13 cellular contexts compared by ENCODE assay signal in the genomic region with DNA sequence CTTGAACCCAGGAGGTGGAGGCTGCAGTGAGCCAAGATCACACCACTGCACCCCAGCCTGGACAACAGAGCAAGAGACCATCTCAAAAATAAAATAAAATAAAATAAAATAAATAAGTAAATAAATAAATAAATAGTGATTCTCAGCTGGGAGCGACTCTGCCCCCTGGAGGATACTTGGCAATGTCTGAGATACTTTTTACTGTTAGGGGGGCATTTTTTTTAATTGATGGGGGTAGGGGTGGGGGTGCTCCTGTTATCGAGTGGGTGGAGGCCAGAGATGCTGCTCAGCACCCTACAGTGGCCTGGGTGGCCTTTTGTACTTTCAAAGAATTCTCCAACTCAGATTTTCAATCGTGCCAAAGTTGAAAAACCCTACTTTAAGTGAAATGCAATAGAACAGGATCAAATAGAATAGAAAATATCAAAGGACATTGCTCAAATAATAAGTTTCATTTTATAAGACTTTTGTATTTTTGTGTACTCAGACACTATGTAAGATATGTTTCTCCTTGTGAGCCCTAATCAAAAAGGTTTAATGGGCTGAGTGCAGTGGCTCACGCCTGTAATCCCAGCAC. TPM values are rescaled to one million over a fixed set of nuclear protein-coding genes. Genes with fewer than 3 reads are reported as not detected.
DNase-seq lines count a peak whose midpoint lies in the region; ATAC-seq and TF ChIP-seq lines count a peak whose summit lies in the region.
"Had no signal": no experiment of that assay in that cellular context is flagged by ENCODE, and none has a peak within 500 bp of the region (broad histone marks: within the 10 kb centered on the region; RNA-seq: fewer than 3 reads in every experiment).

No MANE protein-coding gene starts in this region.

- no peak overlapping the region for H2AFZ ChIP-seq in H9 (ENCODE audit: low read length)
- H2AFZ ChIP-seq in mesenchymal stem cell (ENCODE audit: low read depth, low read length), result no peak overlapping the region

- peaks cover 5 to 14% of the 10 kb centered on the region in 2 experiments; a peak in 2 of 5 replicates for H3K9me3 Mint-ChIP-seq in H9
- no peaks in the 10 kb centered on the region for H3K9me3 Mint-ChIP-seq in activated T-helper 1 cell treated with anti-CD3 and anti-CD28 coated beads, Interleukin-12 subunit alpha, Interleukin-12 subunit beta, Interleukin-2, Interleukin-4 antibody, amounts not matched to agents 30 ng/mL and 10 ng/mL and 1 ng/mL, durations not matched to agents 14 hours and 24 hours and 36 hours
- H3K9me3 Mint-ChIP-seq in stimulated activated effector memory CD8-positive, alpha-beta T cell treated with anti-CD3 and anti-CD28 coated beads, Interleukin-12 subunit alpha, Interleukin-12 subunit beta, amount 100 ng/mL, for 72 hours, result no peaks in the 10 kb centered on the region

- H3K14ac ChIP-seq in H9 (ENCODE audit: insufficient read depth, low read length), result no peak overlapping the region
- H3K14ac ChIP-seq in mesenchymal stem cell (ENCODE audit: low read length in 2 of 2), result no peak overlapping the region

- H3K79me1 ChIP-seq in H9 (ENCODE audit: insufficient read depth, low read depth, low read length, poor library complexity, severe bottlenecking) (no peaks in the 10 kb centered on the region), mesenchymal stem cell (replicated peaks; ENCODE audit: low read length, poor library complexity, severe bottlenecking) (no peaks in the 10 kb centered on the region)

- H3K9ac ChIP-seq in H9 (ENCODE audit: extremely low read depth, insufficient read length, low read length) (no peak overlapping the region), mesenchymal stem cell (ENCODE audit: low read length) (no peak overlapping the region)

- H3K4me3 ChIP-seq in BJ (ENCODE audit: low read depth, low read length), result no peak overlapping the region
- H3K4me3 ChIP-seq in astrocyte of the spinal cord (ENCODE audit: low read depth, low read length), result no peak overlapping the region
- no peak overlapping the region for H3K4me3 ChIP-seq in mesenchymal stem cell (ENCODE audit: insufficient read depth in 1 of 2, low read depth in 1 of 2, low read length in 2 of 2)

- H3K79me2 ChIP-seq in H9 (ENCODE audit: insufficient read depth, low read length), result no peaks in the 10 kb centered on the region

- DNase-seq in BJ (ENCODE audit: low read depth) (no peak), H9 (no peak), astrocyte of the spinal cord (ENCODE audit: low read depth, low spot score) (no peak), mesenchymal stem cell (peak; percentile 41)
- DNase-seq in activated CD4-positive, CD25-positive, alpha-beta regulatory T cell (lab: John Stamatoyannopoulos, UW), result no peak
- DNase-seq in activated T-helper 1 cell treated with anti-CD3 and anti-CD28 coated beads, Interleukin-12 subunit alpha, Interleukin-12 subunit beta, Interleukin-2, Interleukin-4 antibody, amounts not matched to agents 30 ng/mL and 10 ng/mL and 1 ng/mL, durations not matched to agents 14 hours and 24 hours and 36 hours (ENCODE audit: low spot score), result no peak
- DNase-seq in stimulated activated effector memory CD8-positive, alpha-beta T cell treated with anti-CD3 and anti-CD28 coated beads, Interleukin-12 subunit alpha, Interleukin-12 subunit beta, amount 100 ng/mL, for 72 hours (ENCODE audit: low spot score in 2 of 2), result no peak
- DNase-seq: activated T-cell treated with anti-CD3 and anti-CD28 coated beads, Interleukin-2, amount 50 U/mL, for 1 hour; cortex of kidney; GDM1; NCI-H510A treated with DMSO at 0.1 percent for 48 hours had no signal

- WGBS in H9 (ENCODE audit: extremely low coverage, insufficient read length, low lambda C conversion rate), result no CpG with 5 or more reads among the region's 4 CpGs
- 69% methylated on average over 3 of the region's 4 CpGs for WGBS in mesenchymal stem cell

- no peak overlapping the region for H3K56ac ChIP-seq in H9 (ENCODE audit: insufficient read length, low read depth, low read length)

- H3K9me3 ChIP-seq in H9 (ENCODE audit: control insufficient read depth, low read depth, low read length) (no peaks in the 10 kb centered on the region), mesenchymal stem cell (ENCODE audit: control insufficient read depth, low read length) (no peaks in the 10 kb centered on the region)

- H2BK120ac ChIP-seq in H9 (ENCODE audit: low read depth, low read length, poor library complexity, severe bottlenecking) (no peak overlapping the region), mesenchymal stem cell (ENCODE audit: low read depth, low read length) (no peak overlapping the region)

- peaks cover 0 to 6% of the 10 kb centered on the region in 2 experiments; a peak in 2 of 4 replicates for H3K4me1 Mint-ChIP-seq in H9
- no peaks in the 10 kb centered on the region for H3K4me1 Mint-ChIP-seq in activated T-helper 1 cell treated with anti-CD3 and anti-CD28 coated beads, Interleukin-12 subunit alpha, Interleukin-12 subunit beta, Interleukin-2, Interleukin-4 antibody, amounts not matched to agents 30 ng/mL and 10 ng/mL and 1 ng/mL, durations not matched to agents 14 hours and 24 hours and 36 hours (ENCODE audit: low read depth)
- H3K4me1 Mint-ChIP-seq in stimulated activated effector memory CD8-positive, alpha-beta T cell treated with anti-CD3 and anti-CD28 coated beads, Interleukin-12 subunit alpha, Interleukin-12 subunit beta, amount 100 ng/mL, for 72 hours, result no peaks in the 10 kb centered on the region

- H4K91ac ChIP-seq in H9 (ENCODE audit: insufficient read length, low read depth, low read length) (no peak overlapping the region), mesenchymal stem cell (ENCODE audit: low read length) (no peak overlapping the region)

- TF ChIP-seq CTCF in BJ (IDR thresholded peaks at IDR 0.05; ENCODE audit: insufficient read depth, low read depth, low read length), result peak; percentile 63
- TF ChIP-seq CTCF in H9 (conservative IDR thresholded peaks at IDR 0.05), result peak; percentile 56; the same call in 2 of the 3 replicates
- TF ChIP-seq CTCF in astrocyte of the spinal cord (IDR thresholded peaks at IDR 0.05; ENCODE audit: low read depth, low read length), result peak; percentile 58

- H2BK15ac ChIP-seq in H9 (ENCODE audit: low read depth, low read length) (no peak overlapping the region), mesenchymal stem cell (ENCODE audit: low read depth, poor library complexity, severe bottlenecking) (no peak overlapping the region)

- H3K27ac Mint-ChIP-seq in H9, result no peak overlapping the region
- H3K27ac Mint-ChIP-seq in activated T-helper 1 cell treated with anti-CD3 and anti-CD28 coated beads, Interleukin-12 subunit alpha, Interleukin-12 subunit beta, Interleukin-2, Interleukin-4 antibody, amounts not matched to agents 30 ng/mL and 10 ng/mL and 1 ng/mL, durations not matched to agents 14 hours and 24 hours and 36 hours, result no peak overlapping the region
- no peak overlapping the region for H3K27ac Mint-ChIP-seq in stimulated activated effector memory CD8-positive, alpha-beta T cell treated with anti-CD3 and anti-CD28 coated beads, Interleukin-12 subunit alpha, Interleukin-12 subunit beta, amount 100 ng/mL, for 72 hours

- POLR2A ChIA-PET in BJ (lab: Charles Lee), result no interaction called here

- H3K4me1 ChIP-seq in H9 (ENCODE audit: insufficient read depth, low read length), result no peaks in the 10 kb centered on the region
- no peaks in the 10 kb centered on the region for H3K4me1 ChIP-seq in mesenchymal stem cell (ENCODE audit: control insufficient read depth, insufficient read depth, low read depth, low read length)

- no peak overlapping the region for H3K18ac ChIP-seq in H9 (ENCODE audit: insufficient read length, low read depth, low read length)
- no peak overlapping the region for H3K18ac ChIP-seq in mesenchymal stem cell (ENCODE audit: low read depth in 1 of 2, low read length in 2 of 2)

- in situ Hi-C loops in astrocyte of the spinal cord (cut with HindIII; ENCODE audit: low sequenced_read_pairs), result no loop called here

- H3K27me3 ChIP-seq in BJ (ENCODE audit: control insufficient read depth, insufficient read depth, low read length), result no peaks in the 10 kb centered on the region
- no peaks in the 10 kb centered on the region for H3K27me3 ChIP-seq in H9 (ENCODE audit: insufficient read depth, low read length)
- peaks cover 0 to 6% of the 10 kb centered on the region in 2 experiments for H3K27me3 ChIP-seq in mesenchymal stem cell (ENCODE audit: control insufficient read depth in 1 of 2, insufficient read depth in 1 of 2, low read length in 2 of 2)

- no peak overlapping the region for H2BK20ac ChIP-seq in H9 (ENCODE audit: low read depth, low read length, poor library complexity, severe bottlenecking)

- intact Hi-C loops in activated T-helper 1 cell treated with anti-CD3 and anti-CD28 coated beads, Interleukin-12 subunit alpha, Interleukin-12 subunit beta, Interleukin-2, Interleukin-4 antibody, amounts not matched to agents 30 ng/mL and 10 ng/mL and 1 ng/mL, durations not matched to agents 14 hours and 24 hours and 36 hours (cut with micrococcal nuclease), result no loop called here

- H3K4me2 ChIP-seq in H9 (ENCODE audit: insufficient read depth, insufficient read length, low read length) (no peak overlapping the region), mesenchymal stem cell (ENCODE audit: low read length, poor library complexity, severe bottlenecking) (no peak overlapping the region)

- no peaks in the 10 kb centered on the region for H3K36me3 ChIP-seq in BJ (ENCODE audit: control insufficient read depth, insufficient read depth, low read length)
- H3K36me3 ChIP-seq in mesenchymal stem cell (ENCODE audit: control insufficient read depth in 1 of 2, insufficient read depth in 2 of 2, low read depth in 1 of 2, low read length in 2 of 2), result no peaks in the 10 kb centered on the region

- no peak overlapping the region for H2BK12ac ChIP-seq in H9 (ENCODE audit: insufficient read length, low read depth, low read length)
- no peak overlapping the region for H2BK12ac ChIP-seq in mesenchymal stem cell (ENCODE audit: low read length in 2 of 2)

- no peaks in the 10 kb centered on the region for H3K23me2 ChIP-seq in H9 (ENCODE audit: insufficient read length, low read depth, low read length, poor library complexity, severe bottlenecking)

- H3K23ac ChIP-seq in H9 (ENCODE audit: insufficient read length, low read depth, low read length), result no peak overlapping the region
- H3K23ac ChIP-seq in mesenchymal stem cell (ENCODE audit: low read length in 2 of 2), result no peak overlapping the region

- H4K5ac ChIP-seq in H9 (ENCODE audit: insufficient read length, low read depth, low read length), result no peak overlapping the region

- no peaks in the 10 kb centered on the region for H3K36me3 Mint-ChIP-seq in H9 (ENCODE audit: insufficient read depth in 1 of 3, low read depth in 3 of 3)
- no peaks in the 10 kb centered on the region for H3K36me3 Mint-ChIP-seq in activated T-helper 1 cell treated with anti-CD3 and anti-CD28 coated beads, Interleukin-12 subunit alpha, Interleukin-12 subunit beta, Interleukin-2, Interleukin-4 antibody, amounts not matched to agents 30 ng/mL and 10 ng/mL and 1 ng/mL, durations not matched to agents 14 hours and 24 hours and 36 hours (ENCODE audit: low read depth)
- no peaks in the 10 kb centered on the region for H3K36me3 Mint-ChIP-seq in stimulated activated effector memory CD8-positive, alpha-beta T cell treated with anti-CD3 and anti-CD28 coated beads, Interleukin-12 subunit alpha, Interleukin-12 subunit beta, amount 100 ng/mL, for 72 hours

- no peaks in the 10 kb centered on the region for H4K20me1 ChIP-seq in H9 (ENCODE audit: control insufficient read depth, insufficient read depth, insufficient read length)

- H3K27me3 Mint-ChIP-seq in H9 (ENCODE audit: low read depth), result peaks cover 7% of the 10 kb centered on the region
- H3K27me3 Mint-ChIP-seq in activated T-helper 1 cell treated with anti-CD3 and anti-CD28 coated beads, Interleukin-12 subunit alpha, Interleukin-12 subunit beta, Interleukin-2, Interleukin-4 antibody, amounts not matched to agents 30 ng/mL and 10 ng/mL and 1 ng/mL, durations not matched to agents 14 hours and 24 hours and 36 hours (ENCODE audit: insufficient read depth), result no peaks in the 10 kb centered on the region

- no peak overlapping the region for H3K4ac ChIP-seq in H9 (ENCODE audit: low read depth, low read length)
- no peak overlapping the region for H3K4ac ChIP-seq in mesenchymal stem cell (ENCODE audit: low read depth in 1 of 2, low read length in 2 of 2)

- H2BK5ac ChIP-seq in H9 (ENCODE audit: insufficient read length, low read length) (no peak overlapping the region), mesenchymal stem cell (ENCODE audit: low read depth, low read length, poor library complexity, severe bottlenecking) (no peak overlapping the region)

- no peak overlapping the region for H3K27ac ChIP-seq in H9 (ENCODE audit: insufficient read length, low read depth, low read length)
- H3K27ac ChIP-seq in mesenchymal stem cell (ENCODE audit: low read length, poor library complexity, severe bottlenecking), result no peak overlapping the region

- H2AK5ac ChIP-seq in H9 (ENCODE audit: insufficient read length, low read length) (no peak overlapping the region), mesenchymal stem cell (ENCODE audit: low read length, severe bottlenecking) (no peak overlapping the region)

- H4K8ac ChIP-seq in H9 (replicated peaks; ENCODE audit: insufficient read length, low read depth, low read length) (no peak overlapping the region), mesenchymal stem cell (ENCODE audit: low read length) (no peak overlapping the region)

- H3K4me3 Mint-ChIP-seq in H9, result no peak overlapping the region
- no peak overlapping the region for H3K4me3 Mint-ChIP-seq in activated T-helper 1 cell treated with anti-CD3 and anti-CD28 coated beads, Interleukin-12 subunit alpha, Interleukin-12 subunit beta, Interleukin-2, Interleukin-4 antibody, amounts not matched to agents 30 ng/mL and 10 ng/mL and 1 ng/mL, durations not matched to agents 14 hours and 24 hours and 36 hours
- H3K4me3 Mint-ChIP-seq in stimulated activated effector memory CD8-positive, alpha-beta T cell treated with anti-CD3 and anti-CD28 coated beads, Interleukin-12 subunit alpha, Interleukin-12 subunit beta, amount 100 ng/mL, for 72 hours, result no peak overlapping the region

- H3T11ph ChIP-seq in H9 (ENCODE audit: low read length), result no peak overlapping the region

- no peak for ATAC-seq in stimulated activated effector memory CD8-positive, alpha-beta T cell treated with anti-CD3 and anti-CD28 coated beads, Interleukin-12 subunit alpha, Interleukin-12 subunit beta, amount 100 ng/mL, for 72 hours
- ATAC-seq in HG03520 (IDR thresholded peaks at IDR 0.05; ENCODE audit: unreplicated experiment), result no peak

- CTCF ChIA-PET in BJ (lab: Yijun Ruan, JAX), result interaction anchor here (0.6 to 3.0 kb wide), 11 partner anchors 10 to 366 kb away, joined by 3 to 17 read pairs (median 3); no protein-coding TSS in a partner anchor

RNA-seq across cellular contexts. Expression of gene CLPP, which starts 7.1 kb away (rescaled TPM):
- polyA plus RNA-seq in BJ (2011; rRNA removed), result 45.9 and 69.9 TPM in 2 replicates
- 33.2 and 41.0 TPM in 2 replicates for polyA minus RNA-seq in BJ (2011; rRNA and poly(A)+ RNA removed)
- total RNA-seq in H9 (2021), result 91.6 and 94.3 TPM in 2 replicates
- 159 TPM for polyA plus RNA-seq in mesenchymal stem cell (2013, experiment 1 of 2)
- polyA plus RNA-seq in mesenchymal stem cell (2013, experiment 2 of 2), result 167 TPM
- 180 and 201 TPM in 2 replicates for total RNA-seq in activated T-helper 1 cell treated with anti-CD3 and anti-CD28 coated beads, Interleukin-12 subunit alpha, Interleukin-12 subunit beta, Interleukin-2, Interleukin-4 antibody, amounts not matched to agents 30 ng/mL and 10 ng/mL and 1 ng/mL, durations not matched to agents 14 hours and 24 hours and 36 hours

RNA-seq across cellular contexts. Expression of gene ALKBH7, which starts 18.4 kb away (rescaled TPM):
- 29.2 and 40.9 TPM in 2 replicates for polyA plus RNA-seq in BJ (2011; rRNA removed)
- 8.6 and 10.9 TPM in 2 replicates for polyA minus RNA-seq in BJ (2011; rRNA and poly(A)+ RNA removed)
- total RNA-seq in H9 (2021), result 81.6 and 85.7 TPM in 2 replicates
- 46.0 TPM for polyA plus RNA-seq in mesenchymal stem cell (2013, experiment 1 of 2)
- polyA plus RNA-seq in mesenchymal stem cell (2013, experiment 2 of 2), result 44.8 TPM
- 24.8 and 27.1 TPM in 2 replicates for total RNA-seq in activated T-helper 1 cell treated with anti-CD3 and anti-CD28 coated beads, Interleukin-12 subunit alpha, Interleukin-12 subunit beta, Interleukin-2, Interleukin-4 antibody, amounts not matched to agents 30 ng/mL and 10 ng/mL and 1 ng/mL, durations not matched to agents 14 hours and 24 hours and 36 hours

RNA-seq across cellular contexts. Expression of gene ACER1, which starts 20.8 kb away (rescaled TPM):
- 0.05 and 0.10 TPM in 2 replicates for polyA plus RNA-seq in BJ (2011; rRNA removed)
- not detected in 2 replicates for polyA minus RNA-seq in BJ (2011; rRNA and poly(A)+ RNA removed)
- not detected in 2 replicates for total RNA-seq in H9 (2021)
- 0.03 TPM for polyA plus RNA-seq in mesenchymal stem cell (2013, experiment 1 of 2)
- not detected for polyA plus RNA-seq in mesenchymal stem cell (2013, experiment 2 of 2)
- total RNA-seq in activated T-helper 1 cell treated with anti-CD3 and anti-CD28 coated beads, Interleukin-12 subunit alpha, Interleukin-12 subunit beta, Interleukin-2, Interleukin-4 antibody, amounts not matched to agents 30 ng/mL and 10 ng/mL and 1 ng/mL, durations not matched to agents 14 hours and 24 hours and 36 hours, result 0.24 TPM in 1 of 2 replicates, not detected in the other
- total RNA-seq: omental fat pad had no signal

RNA-seq across cellular contexts. Expression of gene PSPN, which starts 21.5 kb away (rescaled TPM):
- 0.32 and 0.48 TPM in 2 replicates for polyA plus RNA-seq in BJ (2011; rRNA removed)
- 0.95 and 1.2 TPM in 2 replicates for polyA minus RNA-seq in BJ (2011; rRNA and poly(A)+ RNA removed)
- total RNA-seq in H9 (2021), result 2.1 and 2.4 TPM in 2 replicates
- 0.97 TPM for polyA plus RNA-seq in mesenchymal stem cell (2013, experiment 1 of 2)
- 0.82 TPM for polyA plus RNA-seq in mesenchymal stem cell (2013, experiment 2 of 2)
- 1.3 and 1.6 TPM in 2 replicates for total RNA-seq in activated T-helper 1 cell treated with anti-CD3 and anti-CD28 coated beads, Interleukin-12 subunit alpha, Interleukin-12 subunit beta, Interleukin-2, Interleukin-4 antibody, amounts not matched to agents 30 ng/mL and 10 ng/mL and 1 ng/mL, durations not matched to agents 14 hours and 24 hours and 36 hours

RNA-seq across cellular contexts. Expression of gene GTF2F1, which starts 38.8 kb away (rescaled TPM):
- polyA plus RNA-seq in BJ (2011; rRNA removed), result 45.3 and 49.4 TPM in 2 replicates
- 31.1 and 33.4 TPM in 2 replicates for polyA minus RNA-seq in BJ (2011; rRNA and poly(A)+ RNA removed)
- total RNA-seq in H9 (2021), result 61.2 and 67.2 TPM in 2 replicates
- polyA plus RNA-seq in mesenchymal stem cell (2013, experiment 1 of 2), result 85.8 TPM
- polyA plus RNA-seq in mesenchymal stem cell (2013, experiment 2 of 2), result 77.3 TPM
- 62.9 and 65.5 TPM in 2 replicates for total RNA-seq in activated T-helper 1 cell treated with anti-CD3 and anti-CD28 coated beads, Interleukin-12 subunit alpha, Interleukin-12 subunit beta, Interleukin-2, Interleukin-4 antibody, amounts not matched to agents 30 ng/mL and 10 ng/mL and 1 ng/mL, durations not matched to agents 14 hours and 24 hours and 36 hours
